Comparison of ENCODE assay signal across 1 cellular context in genomic region chr2:29940706-29941105, GRCh38.
TF ChIP-seq lines count a peak whose summit lies in the region.

No MANE protein-coding gene starts in this region.

TF ChIP-seq in HepG2, 621 proteins besides CTCF, POLR2A, EP300 and RAD21 (continued from another document):
- TF ChIP-seq PAXIP1 (CRISPR knock-in tag; conservative IDR thresholded peaks at IDR 0.05), result no peak
- no peak for TF ChIP-seq MZF1 (CRISPR knock-in tag; IDR thresholded peaks at IDR 0.05; ENCODE audit: borderline replicate concordance)
- TF ChIP-seq MAFK (conservative IDR thresholded peaks at IDR 0.05 in 1 of 2, IDR thresholded peaks at IDR 0.05 in 1 of 2; ENCODE audit: low read length in 2 of 2), result no peak
- TF ChIP-seq MEIS2 (CRISPR knock-in tag; IDR thresholded peaks at IDR 0.05), result no peak
- no peak for TF ChIP-seq HNF4G (IDR thresholded peaks at IDR 0.05; ENCODE audit: borderline replicate concordance, low read depth, low read length)
- no peak for TF ChIP-seq HNF4G (CRISPR knock-in tag; IDR thresholded peaks at IDR 0.05; ENCODE audit: borderline replicate concordance, low read depth)
- no peak for TF ChIP-seq SAP130 (CRISPR knock-in tag; IDR thresholded peaks at IDR 0.05; ENCODE audit: low read depth)
- no peak for TF ChIP-seq MBNL3 (CRISPR knock-in tag; conservative IDR thresholded peaks at IDR 0.05)
- no peak for TF ChIP-seq DRAP1 (CRISPR knock-in tag; IDR thresholded peaks at IDR 0.05)
- TF ChIP-seq ZNF710 (CRISPR knock-in tag; IDR thresholded peaks at IDR 0.05; ENCODE audit: borderline replicate concordance), result no peak
- TF ChIP-seq ZFAT (CRISPR knock-in tag; conservative IDR thresholded peaks at IDR 0.05), result no peak
- TF ChIP-seq TSC22D2 (CRISPR knock-in tag; IDR thresholded peaks at IDR 0.05; ENCODE audit: borderline replicate concordance), result no peak
- no peak for TF ChIP-seq ATF2 (CRISPR knock-in tag; IDR thresholded peaks at IDR 0.05)
- no peak for TF ChIP-seq PRPF4 (IDR thresholded peaks at IDR 0.05; ENCODE audit: low read depth, low read length, poor library complexity, severe bottlenecking)
- no peak for TF ChIP-seq FOXK2 (IDR thresholded peaks at IDR 0.05)
- TF ChIP-seq PLSCR1 (CRISPR knock-in tag; IDR thresholded peaks at IDR 0.05; ENCODE audit: borderline replicate concordance), result no peak
TF ChIP-seq in HepG2: peak in this region for 0.
